Comparison of ENCODE assay signal across 1 cellular context in the genomic region with DNA sequence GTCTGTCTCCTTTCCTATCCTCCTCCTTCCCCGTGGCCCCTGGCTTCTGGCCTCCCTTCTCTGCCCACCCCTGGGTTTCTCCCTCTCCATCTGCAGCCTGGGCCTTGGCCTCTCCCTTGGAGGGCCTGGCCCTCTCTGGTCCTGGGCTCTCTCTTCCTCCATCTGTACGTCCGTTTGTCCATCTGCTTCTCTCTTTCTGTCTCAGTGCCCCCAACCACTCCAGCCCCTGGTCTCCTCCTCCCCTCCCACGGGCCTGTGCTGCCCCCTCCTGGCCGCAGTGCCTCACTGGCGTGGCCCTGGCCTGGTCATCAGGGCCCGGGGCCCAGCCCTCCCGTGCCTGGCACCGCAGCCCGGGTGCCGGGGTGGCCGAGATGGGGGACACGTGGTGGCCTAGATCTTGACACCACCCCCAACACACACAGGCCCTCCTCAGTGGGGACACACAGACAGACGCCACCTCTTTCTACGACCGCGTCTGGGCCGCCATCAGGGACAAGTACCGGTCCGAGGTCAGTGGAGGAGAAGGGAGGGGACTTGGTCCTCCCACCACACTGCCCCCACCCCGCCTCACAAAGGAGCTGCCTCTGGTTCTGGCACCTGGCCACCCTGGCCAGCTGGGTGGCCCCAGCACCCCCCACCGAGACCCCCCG.
TF ChIP-seq lines count a peak whose summit lies in the region.

No MANE protein-coding gene starts in this region.

TF ChIP-seq in HEK293, 187 proteins besides CTCF, POLR2A, EP300 and RAD21 (continued from another document and continues in another):
- TF ChIP-seq, protein P1, sequence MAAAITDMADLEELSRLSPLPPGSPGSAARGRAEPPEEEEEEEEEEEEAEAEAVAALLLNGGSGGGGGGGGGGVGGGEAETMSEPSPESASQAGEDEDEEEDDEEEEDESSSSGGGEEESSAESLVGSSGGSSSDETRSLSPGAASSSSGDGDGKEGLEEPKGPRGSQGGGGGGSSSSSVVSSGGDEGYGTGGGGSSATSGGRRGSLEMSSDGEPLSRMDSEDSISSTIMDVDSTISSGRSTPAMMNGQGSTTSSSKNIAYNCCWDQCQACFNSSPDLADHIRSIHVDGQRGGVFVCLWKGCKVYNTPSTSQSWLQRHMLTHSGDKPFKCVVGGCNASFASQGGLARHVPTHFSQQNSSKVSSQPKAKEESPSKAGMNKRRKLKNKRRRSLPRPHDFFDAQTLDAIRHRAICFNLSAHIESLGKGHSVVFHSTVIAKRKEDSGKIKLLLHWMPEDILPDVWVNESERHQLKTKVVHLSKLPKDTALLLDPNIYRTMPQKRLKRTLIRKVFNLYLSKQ (tag by site-specific recombination; IDR thresholded peaks at IDR 0.05; ENCODE audit: borderline replicate concordance), result no peak
- TF ChIP-seq, protein P2, sequence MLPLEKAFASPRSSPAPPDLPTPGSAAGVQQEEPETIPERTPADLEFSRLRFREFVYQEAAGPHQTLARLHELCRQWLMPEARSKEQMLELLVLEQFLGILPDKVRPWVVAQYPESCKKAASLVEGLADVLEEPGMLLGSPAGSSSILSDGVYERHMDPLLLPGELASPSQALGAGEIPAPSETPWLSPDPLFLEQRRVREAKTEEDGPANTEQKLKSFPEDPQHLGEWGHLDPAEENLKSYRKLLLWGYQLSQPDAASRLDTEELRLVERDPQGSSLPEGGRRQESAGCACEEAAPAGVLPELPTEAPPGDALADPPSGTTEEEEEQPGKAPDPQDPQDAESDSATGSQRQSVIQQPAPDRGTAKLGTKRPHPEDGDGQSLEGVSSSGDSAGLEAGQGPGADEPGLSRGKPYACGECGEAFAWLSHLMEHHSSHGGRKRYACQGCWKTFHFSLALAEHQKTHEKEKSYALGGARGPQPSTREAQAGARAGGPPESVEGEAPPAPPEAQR (tag by site-specific recombination; IDR thresholded peaks at IDR 0.05), result no peak
- no peak for TF ChIP-seq ZNF391 (tag by site-specific recombination; IDR thresholded peaks at IDR 0.05; ENCODE audit: borderline replicate concordance, low read depth)
- TF ChIP-seq, protein P3, sequence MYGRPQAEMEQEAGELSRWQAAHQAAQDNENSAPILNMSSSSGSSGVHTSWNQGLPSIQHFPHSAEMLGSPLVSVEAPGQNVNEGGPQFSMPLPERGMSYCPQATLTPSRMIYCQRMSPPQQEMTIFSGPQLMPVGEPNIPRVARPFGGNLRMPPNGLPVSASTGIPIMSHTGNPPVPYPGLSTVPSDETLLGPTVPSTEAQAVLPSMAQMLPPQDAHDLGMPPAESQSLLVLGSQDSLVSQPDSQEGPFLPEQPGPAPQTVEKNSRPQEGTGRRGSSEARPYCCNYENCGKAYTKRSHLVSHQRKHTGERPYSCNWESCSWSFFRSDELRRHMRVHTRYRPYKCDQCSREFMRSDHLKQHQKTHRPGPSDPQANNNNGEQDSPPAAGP (tag by site-specific recombination; IDR thresholded peaks at IDR 0.05), result no peak
- TF ChIP-seq ZNF555 (tag by site-specific recombination; conservative IDR thresholded peaks at IDR 0.05), result no peak
- TF ChIP-seq ZNF239 (tag by site-specific recombination; IDR thresholded peaks at IDR 0.05), result no peak
- no peak for TF ChIP-seq ZBTB8A (tag by site-specific recombination; IDR thresholded peaks at IDR 0.05)
- TF ChIP-seq ZFP37 (tag by site-specific recombination; IDR thresholded peaks at IDR 0.05), result 0 out of 2 replicates have a peak, but pooled peaks have one; percentile 33
- TF ChIP-seq, protein P4, sequence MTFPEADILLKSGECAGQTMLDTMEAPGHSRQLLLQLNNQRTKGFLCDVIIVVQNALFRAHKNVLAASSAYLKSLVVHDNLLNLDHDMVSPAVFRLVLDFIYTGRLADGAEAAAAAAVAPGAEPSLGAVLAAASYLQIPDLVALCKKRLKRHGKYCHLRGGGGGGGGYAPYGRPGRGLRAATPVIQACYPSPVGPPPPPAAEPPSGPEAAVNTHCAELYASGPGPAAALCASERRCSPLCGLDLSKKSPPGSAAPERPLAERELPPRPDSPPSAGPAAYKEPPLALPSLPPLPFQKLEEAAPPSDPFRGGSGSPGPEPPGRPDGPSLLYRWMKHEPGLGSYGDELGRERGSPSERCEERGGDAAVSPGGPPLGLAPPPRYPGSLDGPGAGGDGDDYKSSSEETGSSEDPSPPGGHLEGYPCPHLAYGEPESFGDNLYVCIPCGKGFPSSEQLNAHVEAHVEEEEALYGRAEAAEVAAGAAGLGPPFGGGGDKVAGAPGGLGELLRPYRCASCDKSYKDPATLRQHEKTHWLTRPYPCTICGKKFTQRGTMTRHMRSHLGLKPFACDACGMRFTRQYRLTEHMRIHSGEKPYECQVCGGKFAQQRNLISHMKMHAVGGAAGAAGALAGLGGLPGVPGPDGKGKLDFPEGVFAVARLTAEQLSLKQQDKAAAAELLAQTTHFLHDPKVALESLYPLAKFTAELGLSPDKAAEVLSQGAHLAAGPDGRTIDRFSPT (tag by site-specific recombination; IDR thresholded peaks at IDR 0.05), result no peak
- TF ChIP-seq ZBTB7A (tag by site-specific recombination; IDR thresholded peaks at IDR 0.05; ENCODE audit: low read depth), result no peak
- TF ChIP-seq HOXA7 (CRISPR knock-in tag; IDR thresholded peaks at IDR 0.05; ENCODE audit: borderline replicate concordance), result no peak
- TF ChIP-seq, protein P5, sequence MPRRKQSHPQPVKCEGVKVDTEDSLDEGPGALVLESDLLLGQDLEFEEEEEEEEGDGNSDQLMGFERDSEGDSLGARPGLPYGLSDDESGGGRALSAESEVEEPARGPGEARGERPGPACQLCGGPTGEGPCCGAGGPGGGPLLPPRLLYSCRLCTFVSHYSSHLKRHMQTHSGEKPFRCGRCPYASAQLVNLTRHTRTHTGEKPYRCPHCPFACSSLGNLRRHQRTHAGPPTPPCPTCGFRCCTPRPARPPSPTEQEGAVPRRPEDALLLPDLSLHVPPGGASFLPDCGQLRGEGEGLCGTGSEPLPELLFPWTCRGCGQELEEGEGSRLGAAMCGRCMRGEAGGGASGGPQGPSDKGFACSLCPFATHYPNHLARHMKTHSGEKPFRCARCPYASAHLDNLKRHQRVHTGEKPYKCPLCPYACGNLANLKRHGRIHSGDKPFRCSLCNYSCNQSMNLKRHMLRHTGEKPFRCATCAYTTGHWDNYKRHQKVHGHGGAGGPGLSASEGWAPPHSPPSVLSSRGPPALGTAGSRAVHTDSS (tag by site-specific recombination; IDR thresholded peaks at IDR 0.05), result no peak
- no peak for TF ChIP-seq ZNF514 (tag by site-specific recombination; IDR thresholded peaks at IDR 0.05)
- TF ChIP-seq ZSCAN23 (tag by site-specific recombination; IDR thresholded peaks at IDR 0.05), result no peak
- TF ChIP-seq, protein P6, sequence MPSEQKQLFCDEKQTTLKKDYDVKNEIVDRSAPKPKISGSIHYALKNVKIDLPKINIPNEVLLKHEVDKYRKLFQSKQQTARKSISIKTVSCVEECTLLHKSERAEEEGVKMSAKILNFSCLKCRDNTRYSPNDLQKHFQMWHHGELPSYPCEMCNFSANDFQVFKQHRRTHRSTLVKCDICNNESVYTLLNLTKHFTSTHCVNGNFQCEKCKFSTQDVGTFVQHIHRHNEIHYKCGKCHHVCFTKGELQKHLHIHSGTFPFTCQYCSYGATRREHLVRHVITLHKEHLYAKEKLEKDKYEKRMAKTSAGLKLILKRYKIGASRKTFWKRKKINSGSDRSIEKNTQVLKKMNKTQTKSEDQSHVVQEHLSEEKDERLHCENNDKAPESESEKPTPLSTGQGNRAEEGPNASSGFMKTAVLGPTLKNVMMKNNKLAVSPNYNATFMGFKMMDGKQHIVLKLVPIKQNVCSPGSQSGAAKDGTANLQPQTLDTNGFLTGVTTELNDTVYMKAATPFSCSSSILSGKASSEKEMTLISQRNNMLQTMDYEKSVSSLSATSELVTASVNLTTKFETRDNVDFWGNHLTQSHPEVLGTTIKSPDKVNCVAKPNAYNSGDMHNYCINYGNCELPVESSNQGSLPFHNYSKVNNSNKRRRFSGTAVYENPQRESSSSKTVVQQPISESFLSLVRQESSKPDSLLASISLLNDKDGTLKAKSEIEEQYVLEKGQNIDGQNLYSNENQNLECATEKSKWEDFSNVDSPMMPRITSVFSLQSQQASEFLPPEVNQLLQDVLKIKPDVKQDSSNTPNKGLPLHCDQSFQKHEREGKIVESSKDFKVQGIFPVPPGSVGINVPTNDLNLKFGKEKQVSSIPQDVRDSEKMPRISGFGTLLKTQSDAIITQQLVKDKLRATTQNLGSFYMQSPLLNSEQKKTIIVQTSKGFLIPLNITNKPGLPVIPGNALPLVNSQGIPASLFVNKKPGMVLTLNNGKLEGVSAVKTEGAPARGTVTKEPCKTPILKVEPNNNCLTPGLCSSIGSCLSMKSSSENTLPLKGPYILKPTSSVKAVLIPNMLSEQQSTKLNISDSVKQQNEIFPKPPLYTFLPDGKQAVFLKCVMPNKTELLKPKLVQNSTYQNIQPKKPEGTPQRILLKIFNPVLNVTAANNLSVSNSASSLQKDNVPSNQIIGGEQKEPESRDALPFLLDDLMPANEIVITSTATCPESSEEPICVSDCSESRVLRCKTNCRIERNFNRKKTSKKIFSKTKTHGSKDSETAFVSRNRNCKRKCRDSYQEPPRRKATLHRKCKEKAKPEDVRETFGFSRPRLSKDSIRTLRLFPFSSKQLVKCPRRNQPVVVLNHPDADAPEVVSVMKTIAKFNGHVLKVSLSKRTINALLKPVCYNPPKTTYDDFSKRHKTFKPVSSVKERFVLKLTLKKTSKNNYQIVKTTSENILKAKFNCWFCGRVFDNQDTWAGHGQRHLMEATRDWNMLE (tag by site-specific recombination; conservative IDR thresholded peaks at IDR 0.05; ENCODE audit: low read depth), result no peak
- TF ChIP-seq, protein P7, sequence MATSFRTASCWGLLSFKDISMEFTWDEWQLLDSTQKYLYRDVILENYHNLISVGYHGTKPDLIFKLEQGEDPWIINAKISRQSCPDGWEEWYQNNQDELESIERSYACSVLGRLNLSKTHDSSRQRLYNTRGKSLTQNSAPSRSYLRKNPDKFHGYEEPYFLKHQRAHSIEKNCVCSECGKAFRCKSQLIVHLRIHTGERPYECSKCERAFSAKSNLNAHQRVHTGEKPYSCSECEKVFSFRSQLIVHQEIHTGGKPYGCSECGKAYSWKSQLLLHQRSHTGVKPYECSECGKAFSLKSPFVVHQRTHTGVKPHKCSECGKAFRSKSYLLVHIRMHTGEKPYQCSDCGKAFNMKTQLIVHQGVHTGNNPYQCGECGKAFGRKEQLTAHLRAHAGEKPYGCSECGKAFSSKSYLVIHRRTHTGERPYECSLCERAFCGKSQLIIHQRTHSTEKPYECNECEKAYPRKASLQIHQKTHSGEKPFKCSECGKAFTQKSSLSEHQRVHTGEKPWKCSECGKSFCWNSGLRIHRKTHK (tag by site-specific recombination; IDR thresholded peaks at IDR 0.05), result no peak
- TF ChIP-seq ZNF473 (tag by site-specific recombination; IDR thresholded peaks at IDR 0.05), result no peak
- TF ChIP-seq ZNF335 (tag by site-specific recombination; conservative IDR thresholded peaks at IDR 0.05), result no peak
- TF ChIP-seq ZNF561 (tag by site-specific recombination; IDR thresholded peaks at IDR 0.05; ENCODE audit: borderline replicate concordance), result no peak
- no peak for TF ChIP-seq SALL2 (tag by site-specific recombination; IDR thresholded peaks at IDR 0.05; ENCODE audit: borderline replicate concordance)
- TF ChIP-seq, protein P8, sequence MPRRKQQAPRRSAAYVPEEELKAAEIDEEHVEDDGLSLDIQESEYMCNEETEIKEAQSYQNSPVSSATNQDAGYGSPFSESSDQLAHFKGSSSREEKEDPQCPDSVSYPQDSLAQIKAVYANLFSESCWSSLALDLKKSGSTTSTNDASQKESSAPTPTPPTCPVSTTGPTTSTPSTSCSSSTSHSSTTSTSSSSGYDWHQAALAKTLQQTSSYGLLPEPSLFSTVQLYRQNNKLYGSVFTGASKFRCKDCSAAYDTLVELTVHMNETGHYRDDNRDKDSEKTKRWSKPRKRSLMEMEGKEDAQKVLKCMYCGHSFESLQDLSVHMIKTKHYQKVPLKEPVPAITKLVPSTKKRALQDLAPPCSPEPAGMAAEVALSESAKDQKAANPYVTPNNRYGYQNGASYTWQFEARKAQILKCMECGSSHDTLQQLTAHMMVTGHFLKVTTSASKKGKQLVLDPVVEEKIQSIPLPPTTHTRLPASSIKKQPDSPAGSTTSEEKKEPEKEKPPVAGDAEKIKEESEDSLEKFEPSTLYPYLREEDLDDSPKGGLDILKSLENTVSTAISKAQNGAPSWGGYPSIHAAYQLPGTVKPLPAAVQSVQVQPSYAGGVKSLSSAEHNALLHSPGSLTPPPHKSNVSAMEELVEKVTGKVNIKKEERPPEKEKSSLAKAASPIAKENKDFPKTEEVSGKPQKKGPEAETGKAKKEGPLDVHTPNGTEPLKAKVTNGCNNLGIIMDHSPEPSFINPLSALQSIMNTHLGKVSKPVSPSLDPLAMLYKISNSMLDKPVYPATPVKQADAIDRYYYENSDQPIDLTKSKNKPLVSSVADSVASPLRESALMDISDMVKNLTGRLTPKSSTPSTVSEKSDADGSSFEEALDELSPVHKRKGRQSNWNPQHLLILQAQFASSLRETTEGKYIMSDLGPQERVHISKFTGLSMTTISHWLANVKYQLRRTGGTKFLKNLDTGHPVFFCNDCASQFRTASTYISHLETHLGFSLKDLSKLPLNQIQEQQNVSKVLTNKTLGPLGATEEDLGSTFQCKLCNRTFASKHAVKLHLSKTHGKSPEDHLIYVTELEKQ (tag by site-specific recombination; IDR thresholded peaks at IDR 0.05; ENCODE audit: borderline replicate concordance), result no peak
- TF ChIP-seq ZBTB20 (tag by site-specific recombination; IDR thresholded peaks at IDR 0.05), result 0 out of 2 replicates have a peak, but pooled peaks have one; percentile 17
- TF ChIP-seq KLF8 (tag by site-specific recombination; IDR thresholded peaks at IDR 0.05), result peak; percentile 9; the same call in 1 of the 2 replicates
- TF ChIP-seq, protein P9, sequence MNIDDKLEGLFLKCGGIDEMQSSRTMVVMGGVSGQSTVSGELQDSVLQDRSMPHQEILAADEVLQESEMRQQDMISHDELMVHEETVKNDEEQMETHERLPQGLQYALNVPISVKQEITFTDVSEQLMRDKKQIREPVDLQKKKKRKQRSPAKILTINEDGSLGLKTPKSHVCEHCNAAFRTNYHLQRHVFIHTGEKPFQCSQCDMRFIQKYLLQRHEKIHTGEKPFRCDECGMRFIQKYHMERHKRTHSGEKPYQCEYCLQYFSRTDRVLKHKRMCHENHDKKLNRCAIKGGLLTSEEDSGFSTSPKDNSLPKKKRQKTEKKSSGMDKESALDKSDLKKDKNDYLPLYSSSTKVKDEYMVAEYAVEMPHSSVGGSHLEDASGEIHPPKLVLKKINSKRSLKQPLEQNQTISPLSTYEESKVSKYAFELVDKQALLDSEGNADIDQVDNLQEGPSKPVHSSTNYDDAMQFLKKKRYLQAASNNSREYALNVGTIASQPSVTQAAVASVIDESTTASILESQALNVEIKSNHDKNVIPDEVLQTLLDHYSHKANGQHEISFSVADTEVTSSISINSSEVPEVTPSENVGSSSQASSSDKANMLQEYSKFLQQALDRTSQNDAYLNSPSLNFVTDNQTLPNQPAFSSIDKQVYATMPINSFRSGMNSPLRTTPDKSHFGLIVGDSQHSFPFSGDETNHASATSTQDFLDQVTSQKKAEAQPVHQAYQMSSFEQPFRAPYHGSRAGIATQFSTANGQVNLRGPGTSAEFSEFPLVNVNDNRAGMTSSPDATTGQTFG (tag by site-specific recombination; IDR thresholded peaks at IDR 0.05; ENCODE audit: borderline replicate concordance), result no peak
- TF ChIP-seq, protein P10, sequence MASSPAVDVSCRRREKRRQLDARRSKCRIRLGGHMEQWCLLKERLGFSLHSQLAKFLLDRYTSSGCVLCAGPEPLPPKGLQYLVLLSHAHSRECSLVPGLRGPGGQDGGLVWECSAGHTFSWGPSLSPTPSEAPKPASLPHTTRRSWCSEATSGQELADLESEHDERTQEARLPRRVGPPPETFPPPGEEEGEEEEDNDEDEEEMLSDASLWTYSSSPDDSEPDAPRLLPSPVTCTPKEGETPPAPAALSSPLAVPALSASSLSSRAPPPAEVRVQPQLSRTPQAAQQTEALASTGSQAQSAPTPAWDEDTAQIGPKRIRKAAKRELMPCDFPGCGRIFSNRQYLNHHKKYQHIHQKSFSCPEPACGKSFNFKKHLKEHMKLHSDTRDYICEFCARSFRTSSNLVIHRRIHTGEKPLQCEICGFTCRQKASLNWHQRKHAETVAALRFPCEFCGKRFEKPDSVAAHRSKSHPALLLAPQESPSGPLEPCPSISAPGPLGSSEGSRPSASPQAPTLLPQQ (tag by site-specific recombination; IDR thresholded peaks at IDR 0.05), result no peak
- no peak for TF ChIP-seq ZNF677 (tag by site-specific recombination; IDR thresholded peaks at IDR 0.05)
- no peak for TF ChIP-seq ZNF416 (tag by site-specific recombination; IDR thresholded peaks at IDR 0.05)
